Comparison of ENCODE assay signal across 29 cellular contexts in the genomic region with DNA sequence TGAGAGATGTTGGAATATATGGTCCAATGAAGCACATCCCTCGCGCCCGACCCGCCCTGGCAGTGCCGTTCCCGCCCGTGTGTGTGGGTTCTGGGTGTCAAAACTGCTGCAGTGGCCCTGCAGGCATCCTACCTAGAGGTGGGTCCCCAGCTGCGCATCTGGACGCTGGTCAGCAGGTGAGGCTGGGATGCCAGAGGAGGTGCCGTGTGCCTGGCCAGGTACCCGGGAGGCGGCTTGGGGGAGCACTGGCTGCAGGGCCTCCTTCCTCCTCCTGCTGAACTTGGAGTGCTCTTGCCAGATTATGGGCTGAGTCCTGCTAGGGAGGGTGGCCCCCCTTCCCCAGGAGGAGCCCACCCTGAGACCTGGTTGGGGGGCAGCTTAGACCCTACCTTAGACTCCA. TPM values are rescaled to one million over a fixed set of nuclear protein-coding genes. Genes with fewer than 3 reads are reported as not detected.
"Had no signal": no experiment of that assay in that cellular context is flagged by ENCODE, and none has a peak within 500 bp of the region (broad histone marks: within the 10 kb centered on the region; RNA-seq: fewer than 3 reads in every experiment).

No MANE protein-coding gene starts in this region.

- H3K4me3 ChIP-seq: esophagus muscularis mucosa had no signal

- H3K27me3 ChIP-seq: brain microvascular endothelial cell, esophagus muscularis mucosa, foreskin keratinocyte had no signal

- H3K27ac ChIP-seq: brain microvascular endothelial cell, esophagus muscularis mucosa, foreskin keratinocyte had no signal

- H3K4me1 ChIP-seq: foreskin keratinocyte had no signal

- ATAC-seq: activated CD4-positive, alpha-beta T cell treated with anti-CD3 and anti-CD28 coated beads for 36 hours; activated CD8-positive, alpha-beta memory T cell treated with anti-CD3 and anti-CD28 coated beads, Interleukin-2, amount 10 ng/mL, durations not matched to agents 7 days and 5 days; activated CD8-positive, alpha-beta T cell treated with anti-CD3 and anti-CD28 coated beads, Interleukin-2, amount 10 ng/mL, durations not matched to agents 7 days and 5 days; effector memory CD8-positive, alpha-beta T cell; foreskin keratinocyte had no signal

- FAIRE-seq: astrocyte, bronchial epithelial cell, colon had no signal

- DNase-seq: activated CD4-positive, alpha-beta memory T cell treated with anti-CD3 and anti-CD28 coated beads for 36 hours; activated CD4-positive, alpha-beta T cell treated with anti-CD3 and anti-CD28 coated beads for 36 hours; activated CD4-positive, alpha-beta T cell treated with anti-CD3 and anti-CD28 coated beads, Interleukin-2, amount 10 ng/mL, durations not matched to agents 24 days and 14 days; activated CD4-positive, CD25-positive, alpha-beta regulatory T cell; activated CD4-positive, CD25-positive, alpha-beta regulatory T cell treated with anti-CD3 and anti-CD28 coated beads, Interleukin-2, amount 50 U/mL, for 72 hours; activated CD8-positive, alpha-beta memory T cell treated with anti-CD3 and anti-CD28 coated beads, Interleukin-2, amount 10 ng/mL, durations not matched to agents 7 days and 5 days; activated CD8-positive, alpha-beta memory T cell treated with anti-CD3 and anti-CD28 coated beads, Interleukin-2, amount 50 U/mL, for 4 hours; activated CD8-positive, alpha-beta T cell treated with anti-CD3 and anti-CD28 coated beads, Interleukin-2, amount 10 ng/mL, durations not matched to agents 7 days and 5 days; activated effector memory CD4-positive, alpha-beta T cell treated with anti-CD3 and anti-CD28 coated beads, Interleukin-2, amount 50 U/mL, for 16 hours; activated naive CD4-positive, alpha-beta T cell treated with anti-CD3 and anti-CD28 coated beads, Interleukin-2, amount 50 U/mL, for 16 hours; activated T-cell treated with anti-CD3 and anti-CD28 coated beads, Interleukin-2, amount 50 U/mL, for 1 hour; activated T-cell treated with anti-CD3 and anti-CD28 coated beads, Interleukin-2, amount 50 U/mL, for 48 hours; amniotic stem cell; anterior cingulate cortex; brain microvascular endothelial cell; caudate nucleus; cortex of kidney; dermis blood vessel endothelial cell; effector CD4-positive, alpha-beta T cell; effector memory CD8-positive, alpha-beta T cell; erythroblast; foreskin keratinocyte; head of caudate nucleus; T-helper 2 cell had no signal

RNA-seq across cellular contexts. Expression of gene CRIP2, which starts 49.8 kb away (rescaled TPM):
- total RNA-seq: activated T-helper 1 cell treated with anti-CD3 and anti-CD28 coated beads, Interleukin-12 subunit alpha, Interleukin-12 subunit beta, Interleukin-2, Interleukin-4 antibody, amounts not matched to agents 30 ng/mL and 10 ng/mL and 1 ng/mL, durations not matched to agents 14 hours and 24 hours and 36 hours had no signal
